In the genomic region with DNA sequence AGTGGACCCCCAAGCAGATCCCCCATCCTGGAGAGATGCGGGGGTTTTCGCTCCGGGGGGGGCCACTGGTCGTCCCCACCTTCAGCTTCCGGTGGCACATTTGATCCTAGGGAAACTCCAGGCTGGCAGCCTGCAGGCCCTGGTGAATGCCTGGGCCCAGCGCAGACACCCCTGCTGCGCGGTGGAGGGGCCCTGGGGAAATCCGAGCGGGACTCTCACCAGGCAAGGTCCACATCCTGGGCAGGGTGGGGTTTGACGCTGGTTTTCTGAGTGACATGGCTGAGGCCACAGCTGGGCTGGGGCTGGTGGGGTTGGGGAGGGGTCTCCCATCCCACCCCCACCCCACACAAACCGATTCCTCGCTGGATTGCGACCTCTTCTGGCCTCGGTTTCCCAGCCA, we compare ENCODE assay signal across 12 cellular contexts. TPM values are rescaled to one million over a fixed set of nuclear protein-coding genes. Genes with fewer than 3 reads are reported as not detected.
A peak's percentile ranks its signal among the peaks of the same experiment; 100 is the strongest.
DNase-seq lines count a peak whose midpoint lies in the region; ATAC-seq and TF ChIP-seq lines count a peak whose summit lies in the region.
"Not testable (repeated sequence)": the region's sequence is repeated elsewhere in the genome, so short reads cannot be mapped to it uniquely, and the experiment has no call there.
"Had no signal": no experiment of that assay in that cellular context is flagged by ENCODE, and none has a peak within 500 bp of the region (broad histone marks: within the 10 kb centered on the region; RNA-seq: fewer than 3 reads in every experiment).

No MANE protein-coding gene starts in this region.

- not testable (repeated sequence) for H3K9ac ChIP-seq in IMR-90 (ENCODE audit: low read depth, low read length)

- not testable (repeated sequence) for H3K9me3 Mint-ChIP-seq in WTC11; activated naive CD8-positive, alpha-beta T cell treated with anti-CD3 and anti-CD28 coated beads, Interleukin-2, amount 10 ng/mL, durations not matched to agents 7 days and 5 days; naive thymus-derived CD4-positive, alpha-beta T cell

- not testable (repeated sequence) for H2BK20ac ChIP-seq in IMR-90 (ENCODE audit: low read depth, low read length)

- not testable (repeated sequence) for H3K27ac Mint-ChIP-seq in WTC11; activated naive CD8-positive, alpha-beta T cell treated with anti-CD3 and anti-CD28 coated beads, Interleukin-2, amount 10 ng/mL, durations not matched to agents 7 days and 5 days; naive thymus-derived CD4-positive, alpha-beta T cell

- H4K5ac ChIP-seq in IMR-90 (ENCODE audit: low read depth, low read length): not testable (repeated sequence)

- intact Hi-C loops in IMR-90 (cut with micrococcal nuclease); left lung (cut with DNase I); naive thymus-derived CD4-positive, alpha-beta T cell (cut with micrococcal nuclease): not testable (repeated sequence)

- not testable (repeated sequence) for H3K36me3 ChIP-seq in IMR-90 (ENCODE audit: control insufficient read depth, insufficient read depth, low read length); left lung; naive thymus-derived CD4-positive, alpha-beta T cell (ENCODE audit: control insufficient read depth in 2 of 3, insufficient read depth in 3 of 3, low read length in 3 of 3)

- dilution Hi-C loops in IMR-90 (cut with HindIII; ENCODE audit: low sequenced_read_pairs, unreplicated experiment): not testable (repeated sequence)

- not testable (repeated sequence) for H3K4me2 ChIP-seq in IMR-90 (ENCODE audit: low read depth, low read length)

- not testable (repeated sequence) for H3K9me3 ChIP-seq in IMR-90 (ENCODE audit: control insufficient read depth, insufficient read depth, low read length); left lung; naive thymus-derived CD4-positive, alpha-beta T cell (ENCODE audit: control insufficient read depth in 2 of 3, low read length in 3 of 3)

- H3K56ac ChIP-seq in IMR-90 (ENCODE audit: extremely low read depth, insufficient read depth, low read length): not testable (repeated sequence)

- H3K4ac ChIP-seq in IMR-90 (ENCODE audit: low read depth, low read length): not testable (repeated sequence)

- BruUV-seq in IMR-90 (replicated peaks; lab: Mats Ljungman, UMichigan): not testable (repeated sequence)

- H3K18ac ChIP-seq in IMR-90 (ENCODE audit: low read depth, low read length): not testable (repeated sequence)

- H3K4me3 ChIP-seq in IMR-90 (ENCODE audit: insufficient read depth, low read depth, low read length); left lung; naive thymus-derived CD4-positive, alpha-beta T cell (ENCODE audit: low read length): not testable (repeated sequence)

- ATAC-seq in GM21529 (IDR thresholded peaks at IDR 0.05; ENCODE audit: unreplicated experiment) (peak; percentile 38), IMR-90 (ENCODE audit: low read depth) (peak; percentile 30), WTC11 (0 out of 2 replicates have a peak, but pooled peaks have one; percentile 6), foreskin keratinocyte (peak; percentile 29), left lung (peak; percentile 10)
- ATAC-seq in activated naive CD8-positive, alpha-beta T cell treated with anti-CD3 and anti-CD28 coated beads, Interleukin-2, amount 10 ng/mL, durations not matched to agents 7 days and 5 days (ENCODE audit: low read depth): peak; percentile 27
- ATAC-seq in naive thymus-derived CD4-positive, alpha-beta T cell: peak; percentile 35

- H4K20me1 ChIP-seq in IMR-90 (ENCODE audit: insufficient read depth, low read length): not testable (repeated sequence)

- not testable (repeated sequence) for DNase-seq in IMR-90; WTC11 (ENCODE audit: low spot score); activated naive CD8-positive, alpha-beta T cell treated with anti-CD3 and anti-CD28 coated beads, Interleukin-2, amount 10 ng/mL, durations not matched to agents 7 days and 5 days; foreskin keratinocyte; left lung; naive thymus-derived CD4-positive, alpha-beta T cell

- not testable (repeated sequence) for H3K4me1 ChIP-seq in IMR-90 (ENCODE audit: control insufficient read depth, insufficient read depth, low read length); foreskin keratinocyte; left lung; naive thymus-derived CD4-positive, alpha-beta T cell (ENCODE audit: control insufficient read depth in 2 of 2, insufficient read depth in 2 of 2, low read length in 2 of 2)

- not testable (repeated sequence) for H2BK120ac ChIP-seq in IMR-90 (ENCODE audit: low read depth, low read length)

- in situ Hi-C loops in IMR-90 (cut with MboI; ENCODE audit: low sequenced_read_pairs): not testable (repeated sequence)

- TF ChIP-seq RAD21 in IMR-90 (IDR thresholded peaks at IDR 0.05; ENCODE audit: low read length): not testable (repeated sequence)

- not testable (repeated sequence) for TF ChIP-seq CTCF in IMR-90 (conservative IDR thresholded peaks at IDR 0.05; ENCODE audit: low read depth, low read length); WTC11 (IDR thresholded peaks at IDR 0.05); foreskin keratinocyte (conservative IDR thresholded peaks at IDR 0.05); left lung (IDR thresholded peaks at IDR 0.05)

- no CpG with 5 or more reads among the region's 15 CpGs for WGBS in IMR-90 (ENCODE audit: extremely low coverage in 2 of 2, insufficient read length in 1 of 2), 2 experiments

- H3K23ac ChIP-seq in IMR-90 (ENCODE audit: low read depth, low read length): not testable (repeated sequence)

- H3K4me3 Mint-ChIP-seq in WTC11; activated naive CD8-positive, alpha-beta T cell treated with anti-CD3 and anti-CD28 coated beads, Interleukin-2, amount 10 ng/mL, durations not matched to agents 7 days and 5 days; naive thymus-derived CD4-positive, alpha-beta T cell: not testable (repeated sequence)

- CTCF ChIA-PET in IMR-90 (lab: Yijun Ruan, JAX); WTC11 (lab: Charles Lee); naive thymus-derived CD4-positive, alpha-beta T cell (lab: Charles Lee): not testable (repeated sequence)

- not testable (repeated sequence) for H2BK15ac ChIP-seq in IMR-90 (ENCODE audit: low read depth, low read length)

- not testable (repeated sequence) for H2AK5ac ChIP-seq in IMR-90 (ENCODE audit: low read depth, low read length)

- not testable (repeated sequence) for H2BK5ac ChIP-seq in IMR-90 (ENCODE audit: low read depth, low read length, poor library complexity, severe bottlenecking)

- not testable (repeated sequence) for H3K79me1 ChIP-seq in IMR-90 (ENCODE audit: low read depth in 1 of 2, low read length in 2 of 2)

- not testable (repeated sequence) for H3K4me1 Mint-ChIP-seq in WTC11; activated naive CD8-positive, alpha-beta T cell treated with anti-CD3 and anti-CD28 coated beads, Interleukin-2, amount 10 ng/mL, durations not matched to agents 7 days and 5 days; naive thymus-derived CD4-positive, alpha-beta T cell

- not testable (repeated sequence) for H3K27me3 ChIP-seq in IMR-90 (ENCODE audit: control insufficient read depth, insufficient read depth, low read length); foreskin keratinocyte; left lung; naive thymus-derived CD4-positive, alpha-beta T cell (ENCODE audit: control insufficient read depth in 2 of 2, insufficient read depth in 2 of 2, low read length in 2 of 2)

- TF ChIP-seq POLR2A in IMR-90 (IDR thresholded peaks at IDR 0.05; ENCODE audit: low read depth, low read length): not testable (repeated sequence)

- not testable (repeated sequence) for H3K14ac ChIP-seq in IMR-90 (replicated peaks; ENCODE audit: low read depth, low read length)

- H3K9me1 ChIP-seq in IMR-90 (ENCODE audit: insufficient read depth, low read length): not testable (repeated sequence)

- not testable (repeated sequence) for H3K27ac ChIP-seq in IMR-90 (ENCODE audit: insufficient read depth, low read length); foreskin keratinocyte; left lung; naive thymus-derived CD4-positive, alpha-beta T cell (ENCODE audit: low read depth, low read length)

- H3K36me3 Mint-ChIP-seq in WTC11; activated naive CD8-positive, alpha-beta T cell treated with anti-CD3 and anti-CD28 coated beads, Interleukin-2, amount 10 ng/mL, durations not matched to agents 7 days and 5 days; naive thymus-derived CD4-positive, alpha-beta T cell: not testable (repeated sequence)

- H3K27me3 Mint-ChIP-seq in WTC11 (ENCODE audit: low read depth); activated naive CD8-positive, alpha-beta T cell treated with anti-CD3 and anti-CD28 coated beads, Interleukin-2, amount 10 ng/mL, durations not matched to agents 7 days and 5 days; naive thymus-derived CD4-positive, alpha-beta T cell: not testable (repeated sequence)

- not testable (repeated sequence) for H4K8ac ChIP-seq in IMR-90 (ENCODE audit: low read depth in 2 of 2, low read length in 2 of 2)

- H2AK9ac ChIP-seq in IMR-90 (replicated peaks; ENCODE audit: low read depth, low read length, poor library complexity): not testable (repeated sequence)

- not testable (repeated sequence) for H4K91ac ChIP-seq in IMR-90 (ENCODE audit: insufficient read depth, low read depth, low read length)

- H2AFZ ChIP-seq in IMR-90 (replicated peaks; ENCODE audit: low read length, poor library complexity): not testable (repeated sequence)

- POLR2A ChIA-PET in IMR-90 (lab: Charles Lee; ENCODE audit: unreplicated experiment); WTC11 (lab: Charles Lee); activated naive CD8-positive, alpha-beta T cell treated with anti-CD3 and anti-CD28 coated beads, Interleukin-2, amount 10 ng/mL, durations not matched to agents 7 days and 5 days (lab: Charles Lee); naive thymus-derived CD4-positive, alpha-beta T cell (lab: Charles Lee): not testable (repeated sequence)

RNA-seq across cellular contexts. Expression of gene CA4, which starts 30.6 kb away (rescaled TPM):
- not detected in 2 replicates for total RNA-seq in IMR-90 (2012; rRNA removed)
- polyA plus RNA-seq in IMR-90 (2012; rRNA removed): not detected in 2 replicates
- not detected in 2 replicates for polyA plus RNA-seq in IMR-90 (2012; cell fraction: cytosol; rRNA removed)
- polyA plus RNA-seq in IMR-90 (2012; cell fraction: nucleus; rRNA removed; ENCODE audit: low replicate concordance): not detected in 2 replicates
- total RNA-seq in WTC11 (2021): 5.4 to 6.7 TPM (median 6.2 TPM) in 3 replicates
- not detected for total RNA-seq in activated naive CD8-positive, alpha-beta T cell treated with anti-CD3 and anti-CD28 coated beads, Interleukin-2, amount 10 ng/mL, durations not matched to agents 7 days and 5 days
- total RNA-seq in foreskin keratinocyte: not detected in 2 replicates
- not detected in 2 replicates for polyA plus RNA-seq in foreskin keratinocyte
- total RNA-seq in left lung: 10 to 100 TPM; 10.6 to 35.7 TPM
- not detected for total RNA-seq in naive thymus-derived CD4-positive, alpha-beta T cell
- polyA plus RNA-seq in naive thymus-derived CD4-positive, alpha-beta T cell: not detected
- total RNA-seq: CD4-positive, CD25-positive, alpha-beta regulatory T cell; GM23248; MCF 10A; SJSA1 had no signal
- polyA plus RNA-seq: BJ; CD4-positive, CD25-positive, alpha-beta regulatory T cell; GM23248 had no signal

RNA-seq across cellular contexts. Expression of gene HEATR6, which starts 40.4 kb away (rescaled TPM):
- total RNA-seq in IMR-90 (2012; rRNA removed) (25.6 and 27.6 TPM in 2 replicates), WTC11 (2021) (20.7 to 23.1 TPM (median 21.3 TPM) in 3 replicates), foreskin keratinocyte (14.5 and 20.7 TPM in 2 replicates), left lung (10 to 100 TPM; 20.8 TPM)
- polyA plus RNA-seq in IMR-90 (2012; rRNA removed) (16.7 and 20.2 TPM in 2 replicates), foreskin keratinocyte (6.3 and 7.2 TPM in 2 replicates)
- polyA plus RNA-seq in IMR-90 (2012; cell fraction: cytosol; rRNA removed): 6.2 and 14.9 TPM in 2 replicates
- 38.1 and 58.8 TPM in 2 replicates for polyA plus RNA-seq in IMR-90 (2012; cell fraction: nucleus; rRNA removed; ENCODE audit: low replicate concordance)
- 10 to 100 TPM; 21.3 to 24.5 TPM for total RNA-seq in activated naive CD8-positive, alpha-beta T cell treated with anti-CD3 and anti-CD28 coated beads, Interleukin-2, amount 10 ng/mL, durations not matched to agents 7 days and 5 days
- 10 to 100 TPM; 16.9 to 34.7 (median 19.1) TPM for total RNA-seq in naive thymus-derived CD4-positive, alpha-beta T cell
- 10 to 100 TPM; 10.3 to 10.6 TPM for polyA plus RNA-seq in naive thymus-derived CD4-positive, alpha-beta T cell
